Comparison of ENCODE assay signal across 13 cellular contexts in the genomic region with DNA sequence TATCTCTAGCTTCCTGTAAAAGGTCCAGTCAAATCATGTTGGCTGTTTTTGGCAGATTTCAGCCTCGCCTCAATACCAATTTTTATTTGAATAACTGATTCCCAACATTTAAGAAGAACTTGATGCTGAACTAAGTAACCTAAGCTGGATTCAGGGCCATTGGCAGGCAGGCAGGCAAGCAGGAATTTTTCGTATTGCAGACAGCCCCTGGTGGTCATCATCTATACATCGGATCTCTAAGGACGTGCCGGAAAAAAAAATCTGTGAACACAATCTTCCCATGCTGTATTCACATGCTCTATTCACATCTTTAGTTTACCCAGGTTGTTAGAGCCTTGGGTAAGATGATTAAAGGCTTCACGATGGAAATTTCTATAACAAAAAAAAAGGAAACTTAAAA. TPM values are rescaled to one million over a fixed set of nuclear protein-coding genes. Genes with fewer than 3 reads are reported as not detected.
DNase-seq lines count a peak whose midpoint lies in the region; ATAC-seq, FAIRE-seq and TF ChIP-seq lines count a peak whose summit lies in the region.
"Had no signal": no experiment of that assay in that cellular context is flagged by ENCODE, and none has a peak within 500 bp of the region (broad histone marks: within the 10 kb centered on the region; RNA-seq: fewer than 3 reads in every experiment).

No MANE protein-coding gene starts in this region.

- H3K9me3 ChIP-seq in A549 (no peaks in the 10 kb centered on the region), GM23248 (ENCODE audit: low read depth) (no peaks in the 10 kb centered on the region)
- H3K9me3 ChIP-seq: stomach had no signal

- ATAC-seq in A549 (peak; percentile 59 to 60; a peak in 5 of 6 replicates), WTC11 (0 out of 2 replicates have a peak, but pooled peaks have one; percentile 11), foreskin keratinocyte (no peak), HG03039 (IDR thresholded peaks at IDR 0.05; ENCODE audit: unreplicated experiment) (no peak)
- ATAC-seq: natural killer cell treated with Interleukin-12 subunit alpha and Interleukin-12 subunit beta and Interleukin-15 and Interleukin-18, amount 100 ng/mL, for 72 hours had no signal

- DNase-seq in A549 (ENCODE audit: low read depth in 1 of 2, low spot score in 1 of 2) = peak in 1 of 2 experiments; percentile 53
- DNase-seq in GM23248 = peak; percentile 61
- DNase-seq in WTC11 (ENCODE audit: low spot score) = no peak
- no peak for DNase-seq in foreskin keratinocyte
- no peak for DNase-seq in ureter (ENCODE audit: low spot score)
- DNase-seq in activated CD8-positive, alpha-beta memory T cell treated with anti-CD3 and anti-CD28 coated beads, Interleukin-2, amount 50 U/mL, for 48 hours = no peak
- DNase-seq in stimulated activated CD4-positive, alpha-beta T cell treated with anti-CD3 and anti-CD28 coated beads, Interleukin-4, amount 100 ng/mL, for 4 hours = no peak
- DNase-seq: CD4-positive, CD25-positive, alpha-beta regulatory T cell; stomach had no signal

- POLR2A ChIA-PET in A549 (lab: Yijun Ruan, JAX) = interaction anchor here (0.9 kb wide), 1 partner anchor 247 kb away, joined by 4 read pairs; no protein-coding TSS in a partner anchor
- POLR2A ChIA-PET in WTC11 (lab: Charles Lee) = no interaction called here

- peaks cover 51% of the 10 kb centered on the region for H3F3A ChIP-seq in GM23248 (ENCODE audit: insufficient read depth)

- no peak overlapping the region for H3K27ac ChIP-seq in A549
- H3K27ac ChIP-seq in GM23248 = no peak overlapping the region
- H3K27ac ChIP-seq in foreskin keratinocyte = no peak overlapping the region

- no peaks in the 10 kb centered on the region for H3K9me2 ChIP-seq in GM23248 (ENCODE audit: insufficient read depth)

- H3K4me3 ChIP-seq in A549 (no peak overlapping the region), GM23248 (no peak overlapping the region)
- H3K4me3 ChIP-seq: stomach had no signal

- H3K4me1 ChIP-seq in A549 (peaks cover 5% of the 10 kb centered on the region; the same call in 2 of the 3 replicates), GM23248 (ENCODE audit: insufficient read depth) (peaks cover 4% of the 10 kb centered on the region; the same call in 1 of the 2 replicates), foreskin keratinocyte (peaks cover 4% of the 10 kb centered on the region)

- H3K4me1 Mint-ChIP-seq in WTC11 = peaks cover 24% of the 10 kb centered on the region
- H3K4me1 Mint-ChIP-seq: central memory CD8-positive, alpha-beta T cell had no signal

- no peak overlapping the region for H3K4me3 Mint-ChIP-seq in WTC11
- H3K4me3 Mint-ChIP-seq: CD4-positive, CD25-positive, alpha-beta regulatory T cell; central memory CD8-positive, alpha-beta T cell; natural killer cell treated with Interleukin-12 subunit alpha and Interleukin-12 subunit beta and Interleukin-15 and Interleukin-18, amount 100 ng/mL, for 72 hours; T-helper 1 cell treated with Interleukin-12 subunit alpha and Interleukin-12 subunit beta and Interleukin-4 antibody, amounts not matched to agents 30 μg/mL and 1 μg/mL, for 36 hours had no signal

- peaks cover 48% of the 10 kb centered on the region for H3K36me3 ChIP-seq in GM23248 (ENCODE audit: low read depth)

- WGBS in A549 (ENCODE audit: missing lambda C conversion rate) = 81% methylated on average over 6 of the region's 6 CpGs
- 74% methylated on average over 6 of the region's 6 CpGs for WGBS in GM23248 (ENCODE audit: low coverage in 1 of 2, low lambda C conversion rate in 2 of 2, missing lambda C conversion rate in 2 of 2), 2 experiments

- no peak for TF ChIP-seq EP300 in A549 (IDR thresholded peaks at IDR 0.05)

- FAIRE-seq in A549 (lab: Jason Lieb, UNC) = no peak

- no peaks in the 10 kb centered on the region for H3K27me3 Mint-ChIP-seq in WTC11 (ENCODE audit: low read depth)
- H3K27me3 Mint-ChIP-seq: central memory CD8-positive, alpha-beta T cell; natural killer cell treated with Interleukin-12 subunit alpha and Interleukin-12 subunit beta and Interleukin-15 and Interleukin-18, amount 100 ng/mL, for 72 hours had no signal

- peak; percentile 16; the same call in 1 of the 3 replicates for TF ChIP-seq CTCF in A549 (IDR thresholded peaks at IDR 0.05)
- no peak for TF ChIP-seq CTCF in WTC11 (IDR thresholded peaks at IDR 0.05)
- peak; percentile 41 for TF ChIP-seq CTCF in foreskin keratinocyte (conservative IDR thresholded peaks at IDR 0.05)

- CTCF ChIA-PET in A549 (lab: Yijun Ruan, JAX) = interaction anchor here (1.0 to 1.4 kb wide), 3 partner anchors 243 to 257 kb away, joined by 3 to 4 read pairs (median 4); partner anchors contain the start of gene NEMF
- CTCF ChIA-PET in WTC11 (lab: Charles Lee) = interaction anchor here (1.6 kb wide), 1 partner anchor 230 kb away, joined by 4 read pairs; no protein-coding TSS in a partner anchor

- no peak overlapping the region for H3K27ac Mint-ChIP-seq in WTC11
- H3K27ac Mint-ChIP-seq: T-helper 1 cell treated with Interleukin-12 subunit alpha and Interleukin-12 subunit beta and Interleukin-4 antibody, amounts not matched to agents 30 μg/mL and 1 μg/mL, for 36 hours had no signal

- no peak overlapping the region for H3K4me2 ChIP-seq in A549
- no peak overlapping the region for H3K4me2 ChIP-seq in GM23248 (ENCODE audit: unreplicated experiment)

- no peak for TF ChIP-seq POLR2A in A549 (IDR thresholded peaks at IDR 0.05; ENCODE audit: low read length)

- no peaks in the 10 kb centered on the region for H4K20me1 ChIP-seq in GM23248 (ENCODE audit: insufficient read depth)

- peaks cover 42% of the 10 kb centered on the region for H3K79me2 ChIP-seq in GM23248 (ENCODE audit: insufficient read depth)

- peak; percentile 16 to 43; a peak in 2 of 5 replicates for TF ChIP-seq RAD21 in A549 (conservative IDR thresholded peaks at IDR 0.05 in 1 of 2, IDR thresholded peaks at IDR 0.05 in 1 of 2)

- H3K9me3 Mint-ChIP-seq in WTC11 = no peaks in the 10 kb centered on the region
- H3K9me3 Mint-ChIP-seq: CD4-positive, CD25-positive, alpha-beta regulatory T cell; central memory CD8-positive, alpha-beta T cell; natural killer cell treated with Interleukin-12 subunit alpha and Interleukin-12 subunit beta and Interleukin-15 and Interleukin-18, amount 100 ng/mL, for 72 hours; T-helper 1 cell treated with Interleukin-12 subunit alpha and Interleukin-12 subunit beta and Interleukin-4 antibody, amounts not matched to agents 30 μg/mL and 1 μg/mL, for 36 hours had no signal

- in situ Hi-C loops in GM23248 (cut with MboI) = no loop called here

- H3K27me3 ChIP-seq in GM23248 (replicated peaks; ENCODE audit: insufficient read depth) (no peaks in the 10 kb centered on the region), foreskin keratinocyte (no peaks in the 10 kb centered on the region)
- H3K27me3 ChIP-seq: stomach had no signal

- H2AFZ ChIP-seq in GM23248 = no peak overlapping the region

- H3K9ac ChIP-seq in GM23248 = no peak overlapping the region

- H3K36me3 Mint-ChIP-seq in WTC11 = peaks cover 54% of the 10 kb centered on the region

TF ChIP-seq in A549, 52 proteins besides CTCF, POLR2A, EP300 and RAD21 (continues in another document):
- TF ChIP-seq CBX2 (IDR thresholded peaks at IDR 0.05; ENCODE audit: borderline replicate concordance, low read depth) (no peak), PHF8 (IDR thresholded peaks at IDR 0.05; ENCODE audit: borderline replicate concordance, low read depth) (no peak), CBX8 (IDR thresholded peaks at IDR 0.05) (no peak), RCOR1 (IDR thresholded peaks at IDR 0.05; ENCODE audit: low read depth, low read length) (no peak), RARB (CRISPR knock-in tag; IDR thresholded peaks at IDR 0.05) (no peak), USF2 (IDR thresholded peaks at IDR 0.05) (no peak)

TF ChIP-seq in WTC11, 78 proteins besides CTCF, POLR2A, EP300 and RAD21:
- TF ChIP-seq ZNF263 (CRISPR knock-in tag; IDR thresholded peaks at IDR 0.05; ENCODE audit: low read depth) (no peak), CREM (CRISPR knock-in tag; IDR thresholded peaks at IDR 0.05) (no peak), ZNF219 (CRISPR knock-in tag; IDR thresholded peaks at IDR 0.05; ENCODE audit: borderline replicate concordance) (no peak)
TF ChIP-seq in WTC11: peak in this region for 0.

RNA-seq across cellular contexts. Expression of gene VCPKMT, which starts 7.0 kb away (rescaled TPM):
- 9.8 and 12.2 TPM in 2 replicates for polyA plus RNA-seq in A549 (2011; rRNA removed)
- polyA plus RNA-seq in A549 (2012; cell fraction: cytosol; rRNA removed) = 4.8 and 5.2 TPM in 2 replicates
- 7.3 and 7.8 TPM in 2 replicates for polyA plus RNA-seq in A549 (2012; cell fraction: nucleus; rRNA removed)
- 7.8 to 8.0 TPM (median 8.0 TPM) in 3 replicates for polyA plus RNA-seq in A549 (2017; fragmentation: RNase III; extraction: RNeasy Plus Mini Kit Qiagen cat#74134 plus additional on column Dnase treatment)
- 1.6 and 3.8 TPM in 2 replicates for polyA minus RNA-seq in A549 (2011; rRNA and poly(A)+ RNA removed)
- 7.5 and 8.2 TPM in 2 replicates for total RNA-seq in GM23248 (2014; rRNA removed; shearing (Covaris generic))
- polyA plus RNA-seq in GM23248 (2016; fragmentation: Nextera tagmentation; extraction: Ambion mirVana) = 7.7 and 9.4 TPM in 2 replicates
- 10.5 to 11.5 TPM (median 11.1 TPM) in 3 replicates for total RNA-seq in WTC11 (2021)
- total RNA-seq in foreskin keratinocyte = 5.9 and 6.7 TPM in 2 replicates
- 4.3 and 4.6 TPM in 2 replicates for polyA plus RNA-seq in foreskin keratinocyte
- total RNA-seq in ureter = 6.4 TPM

Comparison
In these comparisons a context has a peak if more than half of its experiments do, and no peak if none do; other contexts are left out.
1. ATAC-seq: peak in A549 (2 of 2) and WTC11 (single experiment); none in foreskin keratinocyte (single experiment) and HG03039 (single experiment).
2. Of the 8 proteins assayed by ChIP-seq in both WTC11 and A549: peak only in WTC11: none; only in A549: CTCF; in both: none; in neither: 7.